34 cellular contexts compared by ENCODE assay signal in genomic region chr16:79867425-79867997, GRCh38.
"Had no signal": no experiment of that assay in that cellular context is flagged by ENCODE, and none has a peak within 500 bp of the region (broad histone marks: within the 10 kb centered on the region; RNA-seq: fewer than 3 reads in every experiment).

No MANE protein-coding gene starts in this region.

- H3K27me3 ChIP-seq: MG63 had no signal

- H3K9me3 ChIP-seq: MG63 had no signal

- H3K27ac ChIP-seq: KMS-11 had no signal

- H3K4me3 ChIP-seq: MG63 had no signal

- DNase-seq: Karpas-422, Kasumi-1, MG63, MM.1S, MV-4-11, NCI-H1048, NCI-H1092, NCI-H1092 treated with DMSO at 0.1 percent for 48 hours, NCI-H1105, NCI-H1105 treated with DMSO at 0.1 percent for 48 hours, NCI-H1417, NCI-H1417 treated with DMSO at 0.1 percent for 48 hours, NCI-H1436, NCI-H1436 treated with DMSO at 0.1 percent for 48 hours, NCI-H146, NCI-H1694, NCI-H1694 treated with DMSO at 0.1 percent for 48 hours, NCI-H187, NCI-H187 treated with DMSO at 0.1 percent for 48 hours, NCI-H2029, NCI-H2029 treated with DMSO at 0.1 percent for 48 hours, NCI-H2081, NCI-H2081 treated with DMSO at 0.1 percent for 48 hours, NCI-H2107, NCI-H2171, NCI-H2171 treated with DMSO at 0.1 percent for 48 hours, NCI-H2227 treated with DMSO at 0.1 percent for 48 hours, NCI-H226, NCI-H345, NCI-H446, NCI-H446 treated with DMSO at 0.1 percent for 48 hours, NCI-H510A, NCI-H510A treated with DMSO at 0.1 percent for 48 hours had no signal

- H3K36me3 ChIP-seq: MG63 had no signal

- H3K9ac ChIP-seq: KMS-11 had no signal

- H3K4me2 ChIP-seq: KMS-11 had no signal
